ENCODE assay signal across 16 cellular contexts in the genomic region with DNA sequence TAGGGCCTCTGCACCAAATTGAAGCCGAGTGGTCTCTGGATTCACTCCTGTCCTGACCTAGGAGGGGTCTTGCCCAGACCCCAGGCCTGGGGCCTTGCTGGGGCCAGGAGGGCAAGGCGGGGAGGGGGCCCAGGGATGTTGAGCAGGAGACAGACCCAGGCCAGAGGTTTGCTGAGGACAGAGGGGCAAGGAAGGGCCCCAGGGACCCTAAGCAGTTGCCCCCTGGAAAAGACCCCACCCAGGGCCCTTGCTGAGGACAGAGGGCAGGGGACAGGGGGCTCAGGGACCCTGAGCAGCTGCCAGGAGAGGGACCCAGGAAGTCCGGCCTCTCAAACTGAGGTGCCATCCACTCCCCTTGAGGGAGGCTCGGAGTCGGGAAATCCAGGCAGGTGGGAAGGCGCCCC. TPM values are rescaled to one million over a fixed set of nuclear protein-coding genes. Genes with fewer than 3 reads are reported as not detected.
"Had no signal": no experiment of that assay in that cellular context is flagged by ENCODE, and none has a peak within 500 bp of the region (broad histone marks: within the 10 kb centered on the region; RNA-seq: fewer than 3 reads in every experiment).

No MANE protein-coding gene starts in this region.

- H3K4me1 Mint-ChIP-seq: activated naive CD4-positive, alpha-beta T cell treated with anti-CD3 and anti-CD28 coated beads, Interleukin-2, amount 50 U/mL, for 24 hours; memory B cell had no signal

- H3K4me1 ChIP-seq: thyroid gland, vagina had no signal

- H3K4me3 Mint-ChIP-seq: activated B cell treated with CpG ODN at 0.5 μM for 24 hours; activated naive CD4-positive, alpha-beta T cell treated with anti-CD3 and anti-CD28 coated beads, Interleukin-2, amount 50 U/mL, for 24 hours; memory B cell had no signal

- H3K9me3 Mint-ChIP-seq: activated naive CD4-positive, alpha-beta T cell treated with anti-CD3 and anti-CD28 coated beads, Interleukin-2, amount 50 U/mL, for 24 hours; activated T-helper 2 cell treated with anti-CD3 and anti-CD28 coated beads, Interferon-gamma antibody, Interleukin-2, Interleukin-4, amounts not matched to agents 10 μg/mL and 5 μg/mL and 100 μg/mL, durations not matched to agents 14 hours and 24 hours and 36 hours had no signal

- H3K27me3 ChIP-seq: ovary, thyroid gland, vagina had no signal

- H3K4me3 ChIP-seq: ovary, skin epidermis, thyroid gland, vagina had no signal

- H3K36me3 Mint-ChIP-seq: activated naive CD4-positive, alpha-beta T cell treated with anti-CD3 and anti-CD28 coated beads, Interleukin-2, amount 50 U/mL, for 24 hours; brain had no signal

- H3K9me3 ChIP-seq: ovary, thyroid gland, vagina had no signal

- H3K27ac Mint-ChIP-seq: activated B cell treated with CpG ODN at 0.5 μM for 24 hours; activated naive CD4-positive, alpha-beta T cell treated with anti-CD3 and anti-CD28 coated beads, Interleukin-2, amount 50 U/mL, for 24 hours; activated T-helper 2 cell treated with anti-CD3 and anti-CD28 coated beads, Interferon-gamma antibody, Interleukin-2, Interleukin-4, amounts not matched to agents 10 μg/mL and 5 μg/mL and 100 μg/mL, durations not matched to agents 14 hours and 24 hours and 36 hours; memory B cell had no signal

- DNase-seq: amniotic stem cell had no signal

- H3K36me3 ChIP-seq: ovary, thyroid gland, vagina had no signal

- H3K27ac ChIP-seq: ovary, thyroid gland, vagina had no signal

RNA-seq across cellular contexts. Expression of a gene that starts 32.7 kb away (rescaled TPM):
- total RNA-seq: activated B cell treated with CpG ODN at 0.5 μM for 24 hours; activated T-helper 2 cell treated with anti-CD3 and anti-CD28 coated beads, Interferon-gamma antibody, Interleukin-2, Interleukin-4, amounts not matched to agents 10 μg/mL and 5 μg/mL and 100 μg/mL, durations not matched to agents 14 hours and 24 hours and 36 hours; dermis blood vessel endothelial cell; epithelial cell of proximal tubule; glomerular endothelial cell; left lobe of liver; ovary; T-helper 1 cell treated with Interleukin-12 subunit alpha and Interleukin-12 subunit beta and Interleukin-4 antibody, amounts not matched to agents 30 ng/mL and 1 ng/mL, for 36 hours; thyroid gland; vagina had no signal
- polyA plus RNA-seq: neural cell, ovary had no signal
